8 cellular contexts compared by ENCODE assay signal in the genomic region with DNA sequence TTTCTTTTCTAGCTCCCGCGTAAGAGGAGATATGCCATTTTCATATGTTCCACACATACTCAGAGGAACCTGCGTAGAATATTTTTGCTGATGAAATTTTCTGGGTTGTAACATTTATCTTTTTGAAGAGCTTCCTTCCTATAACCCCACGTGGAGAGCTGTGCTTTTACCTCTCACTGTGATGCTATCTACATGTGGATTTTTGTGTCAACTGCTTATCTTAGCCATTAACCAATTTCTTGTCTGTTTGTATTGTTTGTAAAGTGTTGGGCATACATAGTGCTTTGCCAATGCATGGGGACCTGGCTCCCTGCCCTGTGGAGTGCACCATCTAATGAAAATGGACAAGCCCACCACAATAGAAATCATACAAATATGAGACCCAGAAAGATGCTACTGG.
"Had no signal": no experiment of that assay in that cellular context is flagged by ENCODE, and none has a peak within 500 bp of the region (broad histone marks: within the 10 kb centered on the region; RNA-seq: fewer than 3 reads in every experiment).

No MANE protein-coding gene starts in this region.

- DNase-seq: H9, HCEC 1CT, HFFc6, KBM-7 had no signal

- H3K27ac Mint-ChIP-seq: GM23338, H9, HFFc6, IgD-negative memory B cell had no signal

- H3K4me3 Mint-ChIP-seq: GM23338, H9, HFFc6, IgD-negative memory B cell had no signal

- H3K4me1 Mint-ChIP-seq: GM23338, H9, IgD-negative memory B cell had no signal

- H3K4me3 ChIP-seq: GM23338 had no signal

- H3K9me3 Mint-ChIP-seq: GM23338, H9, IgD-negative memory B cell had no signal

- H3K27ac ChIP-seq: HL-60 had no signal

- H2AFZ ChIP-seq: GM23338 had no signal

- H3K4me2 ChIP-seq: GM23338 had no signal

- ATAC-seq: GM23338, HepG2 had no signal
